30 cellular contexts compared by ENCODE assay signal in the genomic region with DNA sequence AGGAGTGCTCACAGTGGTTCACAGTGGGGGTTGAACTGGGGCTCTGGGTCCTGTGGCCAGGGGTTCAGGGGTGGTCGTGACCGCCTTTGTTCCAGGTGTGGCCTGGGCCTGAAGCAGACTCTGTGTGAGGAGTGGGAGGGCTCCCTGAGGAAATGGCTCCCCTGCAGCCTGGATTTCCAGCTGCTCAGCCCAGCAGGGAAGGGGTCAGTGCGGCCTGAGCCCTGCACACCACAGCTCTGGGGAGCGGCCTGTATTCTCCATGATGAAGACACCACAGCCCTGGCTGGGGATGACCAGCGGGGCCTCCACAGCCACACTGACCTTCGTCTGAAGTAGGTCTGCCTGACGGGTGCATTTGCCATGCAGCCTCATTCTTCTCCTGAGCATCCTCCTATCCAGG. TPM values are rescaled to one million over a fixed set of nuclear protein-coding genes. Genes with fewer than 3 reads are reported as not detected.
"Had no signal": no experiment of that assay in that cellular context is flagged by ENCODE, and none has a peak within 500 bp of the region (broad histone marks: within the 10 kb centered on the region; RNA-seq: fewer than 3 reads in every experiment).

No MANE protein-coding gene starts in this region.

- H3K36me3 ChIP-seq: Peyer's patch had no signal

- FAIRE-seq: astrocyte had no signal

- H3K9me3 Mint-ChIP-seq: activated naive CD8-positive, alpha-beta T cell treated with anti-CD3 and anti-CD28 coated beads, Interleukin-2, amount 50 U/mL, for 24 hours; brain had no signal

- H3K4me3 Mint-ChIP-seq: activated CD8-positive, alpha-beta T cell treated with anti-CD3 and anti-CD28 coated beads, Interleukin-2, amount 10 ng/mL, durations not matched to agents 7 days and 5 days; activated naive CD8-positive, alpha-beta T cell treated with anti-CD3 and anti-CD28 coated beads, Interleukin-2, amount 50 U/mL, for 24 hours; brain; WTC11 had no signal

- H3K27me3 ChIP-seq: Peyer's patch, SJSA1 had no signal

- H3K4me3 ChIP-seq: Peyer's patch, SJSA1 had no signal

- ATAC-seq: activated CD8-positive, alpha-beta T cell treated with anti-CD3 and anti-CD28 coated beads, Interleukin-2, amount 10 ng/mL, durations not matched to agents 7 days and 5 days; activated naive CD4-positive, alpha-beta T cell treated with anti-CD3 and anti-CD28 coated beads, Interleukin-2, amount 50 U/mL, for 72 hours; activated naive CD8-positive, alpha-beta T cell treated with anti-CD3 and anti-CD28 coated beads, Interleukin-2, amount 50 U/mL, for 24 hours; SK-N-SH treated with all-trans-retinoic acid at 6 μM for 48 hours; WTC11 had no signal

- H3K36me3 Mint-ChIP-seq: activated naive CD4-positive, alpha-beta T cell treated with anti-CD3 and anti-CD28 coated beads, Interleukin-2, amount 50 U/mL, for 72 hours; WTC11 had no signal

- H3K27ac ChIP-seq: Peyer's patch, RWPE1, SJSA1 had no signal

- H3K9me3 ChIP-seq: Peyer's patch, SJSA1 had no signal

- H3K27ac Mint-ChIP-seq: activated CD8-positive, alpha-beta T cell treated with anti-CD3 and anti-CD28 coated beads, Interleukin-2, amount 10 ng/mL, durations not matched to agents 7 days and 5 days; brain; WTC11 had no signal

- H3K27me3 Mint-ChIP-seq: activated naive CD8-positive, alpha-beta T cell treated with anti-CD3 and anti-CD28 coated beads, Interleukin-2, amount 50 U/mL, for 24 hours had no signal

- H3K4me1 Mint-ChIP-seq: brain had no signal

- DNase-seq: activated CD4-positive, alpha-beta T cell treated with anti-CD3 and anti-CD28 coated beads for 48 hours; activated CD4-positive, alpha-beta T cell treated with anti-CD3 and anti-CD28 coated beads, Interleukin-2, amount 50 U/mL, for 4 hours; activated CD4-positive, CD25-positive, alpha-beta regulatory T cell treated with anti-CD3 and anti-CD28 coated beads, Interleukin-2, amount 50 U/mL, for 72 hours; activated CD8-positive, alpha-beta memory T cell treated with anti-CD3 and anti-CD28 coated beads, Interleukin-2, amount 50 U/mL, for 48 hours; activated CD8-positive, alpha-beta T cell treated with anti-CD3 and anti-CD28 coated beads, Interleukin-2, amount 10 ng/mL, durations not matched to agents 7 days and 5 days; activated effector memory CD4-positive, alpha-beta T cell treated with Interleukin-2 at 50 U/mL for 16 hours; activated naive CD4-positive, alpha-beta T cell treated with Interleukin-2 at 50 U/mL for 16 hours; activated naive CD8-positive, alpha-beta T cell treated with anti-CD3 and anti-CD28 coated beads, Interleukin-2, amount 50 U/mL, for 24 hours; activated T-cell treated with anti-CD3 and anti-CD28 coated beads, Interleukin-2, amount 50 U/mL, for 1 hour; amniotic stem cell; Kasumi-1; KBM-7; NCI-H1105 treated with DMSO at 0.1 percent for 48 hours; NCI-H1694; NCI-H2029; NCI-H510A treated with DMSO at 0.1 percent for 48 hours; NCI-H69; NK-92 treated with Interleukin-12 subunit alpha and Interleukin-12 subunit beta, amount 100 ng/mL, for 24 hours; Peyer's patch; SHP77; SW 1271; T-helper 9 cell had no signal

RNA-seq across cellular contexts. Expression of a gene that starts 18.4 kb away (rescaled TPM):
- total RNA-seq: activated CD8-positive, alpha-beta T cell treated with anti-CD3 and anti-CD28 coated beads, Interleukin-2, amount 10 ng/mL, durations not matched to agents 7 days and 5 days; SJSA1; T-helper 1 cell treated with Interleukin-12 subunit alpha and Interleukin-12 subunit beta and Interleukin-4 antibody, amounts not matched to agents 30 ng/mL and 1 ng/mL, for 36 hours had no signal

RNA-seq across cellular contexts. Expression of a gene that starts 33.7 kb away (rescaled TPM):
- total RNA-seq: activated CD8-positive, alpha-beta T cell treated with anti-CD3 and anti-CD28 coated beads, Interleukin-2, amount 10 ng/mL, durations not matched to agents 7 days and 5 days; activated naive CD4-positive, alpha-beta T cell treated with anti-CD3 and anti-CD28 coated beads, Interleukin-2, amount 50 U/mL, for 72 hours; Peyer's patch; SJSA1; T-helper 1 cell treated with Interleukin-12 subunit alpha and Interleukin-12 subunit beta and Interleukin-4 antibody, amounts not matched to agents 30 ng/mL and 1 ng/mL, for 36 hours had no signal
